Comparison of ENCODE assay signal across 1 cellular context in the genomic region with DNA sequence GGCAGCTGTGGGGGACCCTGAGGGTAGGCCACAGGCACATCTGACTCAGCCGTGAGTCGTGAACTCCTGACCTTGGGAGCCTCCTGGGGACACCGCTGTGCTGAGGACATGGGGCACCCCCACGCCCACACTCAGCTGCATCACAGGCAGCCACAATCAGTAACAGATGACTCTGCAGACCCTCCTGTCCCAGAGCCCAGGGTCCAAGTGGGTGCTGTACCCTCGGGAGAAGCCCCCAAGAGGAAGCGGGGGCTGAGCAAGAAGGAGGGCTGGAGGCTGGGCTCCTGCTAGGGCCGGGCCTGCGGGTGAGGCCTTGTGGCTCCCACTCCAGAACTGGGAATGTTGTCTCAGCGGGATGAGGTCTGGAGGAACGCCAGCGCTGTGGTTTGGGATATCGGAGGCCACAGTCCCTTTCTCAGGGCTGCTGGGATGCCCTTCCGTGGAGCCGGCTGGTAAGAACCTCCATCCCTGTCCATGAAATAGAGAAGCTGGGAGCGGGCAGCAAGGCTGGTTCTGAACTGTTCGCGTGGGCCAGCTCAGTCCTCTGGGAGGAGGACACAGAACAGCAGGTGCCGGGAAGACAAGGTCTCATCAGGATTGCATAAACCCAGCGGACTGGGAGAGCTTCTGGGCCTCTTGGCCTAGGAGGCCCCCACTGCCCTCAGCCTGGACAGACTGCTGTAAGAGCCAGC.
A peak's percentile ranks its signal among the peaks of the same experiment; 100 is the strongest.
TF ChIP-seq lines count a peak whose summit lies in the region.

No MANE protein-coding gene starts in this region.

TF ChIP-seq in K562, 482 proteins besides CTCF, POLR2A, EP300 and RAD21 (continued from another document):
- no peak for TF ChIP-seq CHD7 (IDR thresholded peaks at IDR 0.05; ENCODE audit: low read depth, low read length)
- TF ChIP-seq E2F6 (IDR thresholded peaks at IDR 0.05; ENCODE audit: borderline replicate concordance in 1 of 2, extremely low read depth in 1 of 2, insufficient read depth in 1 of 2, insufficient read length in 1 of 2, low read depth in 1 of 2, low read length in 1 of 2, poor library complexity in 1 of 2, severe bottlenecking in 1 of 2): no peak
- TF ChIP-seq, protein P1, sequence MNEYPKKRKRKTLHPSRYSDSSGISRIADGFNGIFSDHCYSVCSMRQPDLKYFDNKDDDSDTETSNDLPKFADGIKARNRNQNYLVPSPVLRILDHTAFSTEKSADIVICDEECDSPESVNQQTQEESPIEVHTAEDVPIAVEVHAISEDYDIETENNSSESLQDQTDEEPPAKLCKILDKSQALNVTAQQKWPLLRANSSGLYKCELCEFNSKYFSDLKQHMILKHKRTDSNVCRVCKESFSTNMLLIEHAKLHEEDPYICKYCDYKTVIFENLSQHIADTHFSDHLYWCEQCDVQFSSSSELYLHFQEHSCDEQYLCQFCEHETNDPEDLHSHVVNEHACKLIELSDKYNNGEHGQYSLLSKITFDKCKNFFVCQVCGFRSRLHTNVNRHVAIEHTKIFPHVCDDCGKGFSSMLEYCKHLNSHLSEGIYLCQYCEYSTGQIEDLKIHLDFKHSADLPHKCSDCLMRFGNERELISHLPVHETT (CRISPR knock-in tag; conservative IDR thresholded peaks at IDR 0.05 in 1 of 2, IDR thresholded peaks at IDR 0.05 in 1 of 2): no peak
- no peak for TF ChIP-seq HNRNPUL1 (IDR thresholded peaks at IDR 0.05; ENCODE audit: low read length)
- no peak for TF ChIP-seq E2F3 (CRISPR knock-in tag; IDR thresholded peaks at IDR 0.05)
- no peak for TF ChIP-seq ZNF316 (IDR thresholded peaks at IDR 0.05)
- no peak for TF ChIP-seq RNF2 (IDR thresholded peaks at IDR 0.05)
- TF ChIP-seq, protein P2, sequence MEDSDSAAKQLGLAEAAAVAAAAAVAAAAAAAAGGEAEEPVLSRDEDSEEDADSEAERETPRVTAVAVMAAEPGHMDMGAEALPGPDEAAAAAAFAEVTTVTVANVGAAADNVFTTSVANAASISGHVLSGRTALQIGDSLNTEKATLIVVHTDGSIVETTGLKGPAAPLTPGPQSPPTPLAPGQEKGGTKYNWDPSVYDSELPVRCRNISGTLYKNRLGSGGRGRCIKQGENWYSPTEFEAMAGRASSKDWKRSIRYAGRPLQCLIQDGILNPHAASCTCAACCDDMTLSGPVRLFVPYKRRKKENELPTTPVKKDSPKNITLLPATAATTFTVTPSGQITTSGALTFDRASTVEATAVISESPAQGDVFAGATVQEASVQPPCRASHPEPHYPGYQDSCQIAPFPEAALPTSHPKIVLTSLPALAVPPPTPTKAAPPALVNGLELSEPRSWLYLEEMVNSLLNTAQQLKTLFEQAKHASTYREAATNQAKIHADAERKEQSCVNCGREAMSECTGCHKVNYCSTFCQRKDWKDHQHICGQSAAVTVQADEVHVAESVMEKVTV (CRISPR knock-in tag; IDR thresholded peaks at IDR 0.05): no peak
- TF ChIP-seq NR2F6 (CRISPR knock-in tag; IDR thresholded peaks at IDR 0.05): no peak
- peak; percentile 24; the same call in 1 of the 2 replicates for TF ChIP-seq TCF3 (CRISPR knock-in tag; IDR thresholded peaks at IDR 0.05)
- TF ChIP-seq KDM5B (IDR thresholded peaks at IDR 0.05; ENCODE audit: insufficient replicate concordance, low read depth, low read length): no peak
- no peak for TF ChIP-seq ZC3H8 (IDR thresholded peaks at IDR 0.05)
- TF ChIP-seq HNRNPH1 (optimal IDR thresholded peaks at IDR 0.05; ENCODE audit: low read depth, low read length): no peak
- no peak for TF ChIP-seq TAL1 (IDR thresholded peaks at IDR 0.05)
- TF ChIP-seq XRCC3 (IDR thresholded peaks at IDR 0.05): no peak
- TF ChIP-seq, protein P3, sequence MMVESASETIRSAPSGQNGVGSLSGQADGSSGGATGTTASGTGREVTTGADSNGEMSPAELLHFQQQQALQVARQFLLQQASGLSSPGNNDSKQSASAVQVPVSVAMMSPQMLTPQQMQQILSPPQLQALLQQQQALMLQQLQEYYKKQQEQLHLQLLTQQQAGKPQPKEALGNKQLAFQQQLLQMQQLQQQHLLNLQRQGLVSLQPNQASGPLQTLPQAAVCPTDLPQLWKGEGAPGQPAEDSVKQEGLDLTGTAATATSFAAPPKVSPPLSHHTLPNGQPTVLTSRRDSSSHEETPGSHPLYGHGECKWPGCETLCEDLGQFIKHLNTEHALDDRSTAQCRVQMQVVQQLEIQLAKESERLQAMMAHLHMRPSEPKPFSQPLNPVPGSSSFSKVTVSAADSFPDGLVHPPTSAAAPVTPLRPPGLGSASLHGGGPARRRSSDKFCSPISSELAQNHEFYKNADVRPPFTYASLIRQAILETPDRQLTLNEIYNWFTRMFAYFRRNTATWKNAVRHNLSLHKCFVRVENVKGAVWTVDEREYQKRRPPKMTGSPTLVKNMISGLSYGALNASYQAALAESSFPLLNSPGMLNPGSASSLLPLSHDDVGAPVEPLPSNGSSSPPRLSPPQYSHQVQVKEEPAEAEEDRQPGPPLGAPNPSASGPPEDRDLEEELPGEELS (CRISPR knock-in tag; IDR thresholded peaks at IDR 0.05; ENCODE audit: borderline replicate concordance): no peak
- TF ChIP-seq SNIP1 (IDR thresholded peaks at IDR 0.05; ENCODE audit: low read depth): no peak
- TF ChIP-seq ELF1 (tag; IDR thresholded peaks at IDR 0.05): no peak
- no peak for TF ChIP-seq SMAD3 (CRISPR knock-in tag; conservative IDR thresholded peaks at IDR 0.05)
- no peak for TF ChIP-seq HDAC2 (IDR thresholded peaks at IDR 0.05)
- no peak for TF ChIP-seq ZKSCAN3 (CRISPR knock-in tag; IDR thresholded peaks at IDR 0.05)
- no peak for TF ChIP-seq ZEB2 (IDR thresholded peaks at IDR 0.05)
- TF ChIP-seq BCOR (IDR thresholded peaks at IDR 0.05): no peak
- TF ChIP-seq, protein P4, sequence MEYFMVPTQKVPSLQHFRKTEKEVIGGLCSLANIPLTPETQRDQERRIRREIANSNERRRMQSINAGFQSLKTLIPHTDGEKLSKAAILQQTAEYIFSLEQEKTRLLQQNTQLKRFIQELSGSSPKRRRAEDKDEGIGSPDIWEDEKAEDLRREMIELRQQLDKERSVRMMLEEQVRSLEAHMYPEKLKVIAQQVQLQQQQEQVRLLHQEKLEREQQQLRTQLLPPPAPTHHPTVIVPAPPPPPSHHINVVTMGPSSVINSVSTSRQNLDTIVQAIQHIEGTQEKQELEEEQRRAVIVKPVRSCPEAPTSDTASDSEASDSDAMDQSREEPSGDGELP (CRISPR knock-in tag; IDR thresholded peaks at IDR 0.05; ENCODE audit: borderline replicate concordance): peak; percentile 77; the same call in 1 of the 2 replicates
- TF ChIP-seq CBFB (CRISPR knock-in tag; IDR thresholded peaks at IDR 0.05): no peak
- no peak for TF ChIP-seq HNRNPK (IDR thresholded peaks at IDR 0.05; ENCODE audit: low read depth, low read length, poor library complexity, severe bottlenecking)
- 0 out of 2 replicates have a peak, but pooled peaks have one; percentile 16 for TF ChIP-seq CTBP1 (IDR thresholded peaks at IDR 0.05; ENCODE audit: borderline replicate concordance)
- TF ChIP-seq POLR2G (IDR thresholded peaks at IDR 0.05; ENCODE audit: low read depth, low read length): 0 out of 2 replicates have a peak, but pooled peaks have one; percentile 13
- TF ChIP-seq NFE2 (IDR thresholded peaks at IDR 0.05; ENCODE audit: low read depth): 0 out of 2 replicates have a peak, but pooled peaks have one; percentile 6
- TF ChIP-seq NR2C1 (IDR thresholded peaks at IDR 0.05): no peak
- 0 out of 2 replicates have a peak, but pooled peaks have one; percentile 19 for TF ChIP-seq NR2C1 (tag; IDR thresholded peaks at IDR 0.05)
- no peak for TF ChIP-seq COPS2 (conservative IDR thresholded peaks at IDR 0.05)
- TF ChIP-seq CBFA2T2 (conservative IDR thresholded peaks at IDR 0.05): peak; percentile 53
- no peak for TF ChIP-seq ARID2 (IDR thresholded peaks at IDR 0.05)
- TF ChIP-seq, protein P5, sequence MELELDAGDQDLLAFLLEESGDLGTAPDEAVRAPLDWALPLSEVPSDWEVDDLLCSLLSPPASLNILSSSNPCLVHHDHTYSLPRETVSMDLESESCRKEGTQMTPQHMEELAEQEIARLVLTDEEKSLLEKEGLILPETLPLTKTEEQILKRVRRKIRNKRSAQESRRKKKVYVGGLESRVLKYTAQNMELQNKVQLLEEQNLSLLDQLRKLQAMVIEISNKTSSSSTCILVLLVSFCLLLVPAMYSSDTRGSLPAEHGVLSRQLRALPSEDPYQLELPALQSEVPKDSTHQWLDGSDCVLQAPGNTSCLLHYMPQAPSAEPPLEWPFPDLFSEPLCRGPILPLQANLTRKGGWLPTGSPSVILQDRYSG (tag; conservative IDR thresholded peaks at IDR 0.05; ENCODE audit: low read depth): no peak
- no peak for TF ChIP-seq ARNT (IDR thresholded peaks at IDR 0.05)
- no peak for TF ChIP-seq POLR3A (IDR thresholded peaks at IDR 0.05; ENCODE audit: borderline replicate concordance, extremely low read depth, insufficient read depth, insufficient read length)
